In genomic region chr1:179026813-179027664, GRCh38 we compare ENCODE assay signal across 1 cellular context.
TF ChIP-seq lines count a peak whose summit lies in the region.

No MANE protein-coding gene starts in this region.

TF ChIP-seq in H1, 55 proteins besides CTCF, POLR2A, EP300 and RAD21 (continued from another document):
- TF ChIP-seq USF2 (IDR thresholded peaks at IDR 0.05; ENCODE audit: low read length) (no peak), HDAC6 (IDR thresholded peaks at IDR 0.05; ENCODE audit: low read depth, low read length) (no peak), CBX8 (IDR thresholded peaks at IDR 0.05; ENCODE audit: borderline replicate concordance, low read depth, low read length) (no peak), SIN3A (conservative IDR thresholded peaks at IDR 0.05 in 1 of 2, IDR thresholded peaks at IDR 0.05 in 1 of 2; ENCODE audit: low read depth in 1 of 2, low read length in 2 of 2) (no peak), NANOG (IDR thresholded peaks at IDR 0.05; ENCODE audit: insufficient read depth, low read depth, low read length, poor library complexity, severe bottlenecking) (no peak), MAFK (IDR thresholded peaks at IDR 0.05; ENCODE audit: low read depth, low read length) (no peak), E2F6 (IDR thresholded peaks at IDR 0.05) (no peak), SAP30 (IDR thresholded peaks at IDR 0.05; ENCODE audit: insufficient read depth, insufficient replicate concordance, low read length) (no peak), ATF2 (IDR thresholded peaks at IDR 0.05; ENCODE audit: low read length) (no peak), RBBP5 (IDR thresholded peaks at IDR 0.05; ENCODE audit: borderline replicate concordance, low read depth, low read length) (no peak), EGR1 (IDR thresholded peaks at IDR 0.05; ENCODE audit: borderline replicate concordance, low read depth, low read length) (no peak), CEBPB (IDR thresholded peaks at IDR 0.05; ENCODE audit: low read depth, low read length) (no peak), POLR2AphosphoS5 (IDR thresholded peaks at IDR 0.05; ENCODE audit: low read depth, low read length) (no peak)
TF ChIP-seq in H1: peak in this region for 0.
